ENCODE assay signal across 8 cellular contexts in genomic region chr4:121950212-121950679, GRCh38. TPM values are rescaled to one million over a fixed set of nuclear protein-coding genes. Genes with fewer than 3 reads are reported as not detected.
DNase-seq lines count a peak whose midpoint lies in the region; TF ChIP-seq lines count a peak whose summit lies in the region.

No MANE protein-coding gene starts in this region.

- intact Hi-C loops in lower leg skin (cut with DNase I; ENCODE audit: low total_unique reads): no loop called here

- no peak for TF ChIP-seq POLR2A in lower leg skin (IDR thresholded peaks at IDR 0.05)

- no peaks in the 10 kb centered on the region for H3K9me3 ChIP-seq in MG63

- H3K4me3 ChIP-seq in GM12865 (ENCODE audit: low read depth, low read length) (peak overlapping the region; percentile 54), MG63 (peak overlapping the region; percentile 52), lower leg skin (ENCODE audit: low read depth, poor library complexity, severe bottlenecking) (peak overlapping the region; percentile 22)

- peak; percentile 86 for DNase-seq in GM12865 (ENCODE audit: low read depth)
- DNase-seq in HCEC 1CT: peak; percentile 47
- peak; percentile 79 for DNase-seq in MG63
- DNase-seq in activated CD4-positive, alpha-beta T cell treated with anti-CD3 and anti-CD28 coated beads for 4 hours: peak; percentile 80 to 82
- DNase-seq in dermis blood vessel endothelial cell: peak; percentile 70
- DNase-seq in lower leg skin (ENCODE audit: low spot score in 2 of 2): peak; percentile 24 to 90
- DNase-seq in stimulated activated CD4-positive, alpha-beta T cell treated with anti-CD3 and anti-CD28 coated beads, Interleukin-4, amount 100 ng/mL, for 24 hours: peak; percentile 88
- DNase-seq in cortex of kidney (lab: John Stamatoyannopoulos, UW): no peak

- WGBS in lower leg skin, 2 donors: 1% methylated on average over 34 of the region's 34 CpGs

- peaks cover 5% of the 10 kb centered on the region for H3K27me3 ChIP-seq in MG63

- H3K36me3 ChIP-seq in MG63: no peaks in the 10 kb centered on the region

- peak; percentile 88 for TF ChIP-seq CTCF in GM12865 (IDR thresholded peaks at IDR 0.05; ENCODE audit: insufficient read depth, low read depth, low read length, missing control alignments)
- TF ChIP-seq CTCF in lower leg skin (IDR thresholded peaks at IDR 0.05): no peak

RNA-seq across cellular contexts. Expression of gene TRPC3, which starts 1.6 kb away (rescaled TPM):
- not detected in 2 replicates for total RNA-seq in MG63 (2014; rRNA removed; shearing (Covaris generic); ENCODE audit: low replicate concordance)
- total RNA-seq in dermis blood vessel endothelial cell: not detected in 2 replicates
- total RNA-seq in lower leg skin: under 1 TPM; 0.06 to 0.38 (median 0.25) TPM
